ENCODE assay signal across 8 cellular contexts in the genomic region with DNA sequence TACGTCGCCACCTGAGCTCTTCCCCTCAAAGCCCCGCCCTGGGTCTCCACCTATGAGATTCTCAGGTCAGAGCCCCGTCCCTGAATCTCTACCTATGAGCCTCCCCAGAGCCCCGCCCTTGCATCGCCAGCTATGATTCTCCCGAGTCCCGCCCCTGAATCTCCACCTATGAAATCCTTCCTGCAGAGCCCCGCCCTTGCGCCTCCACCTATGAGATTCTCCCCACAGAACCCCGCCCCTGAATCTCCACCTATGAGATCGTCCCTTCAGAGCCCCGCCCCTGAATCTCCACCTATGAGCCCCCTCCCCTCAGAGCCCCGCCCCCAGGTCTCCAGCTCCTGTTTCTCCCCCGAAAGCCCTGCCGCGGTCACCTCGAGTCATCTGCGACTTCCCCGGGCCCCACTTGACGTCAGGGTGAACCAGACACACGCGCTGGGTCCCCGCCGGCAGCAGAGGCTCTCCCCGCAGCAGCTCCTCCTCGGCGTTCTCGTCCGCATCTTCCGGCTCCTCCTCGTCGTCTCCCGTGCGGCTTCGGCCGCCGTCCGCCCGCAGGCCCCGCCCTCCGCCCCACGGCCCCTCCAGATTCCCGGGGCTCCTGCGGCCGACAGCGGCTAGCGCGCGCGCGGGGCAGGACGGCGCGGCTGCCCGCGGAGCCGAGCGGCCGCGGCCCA. TPM values are rescaled to one million over a fixed set of nuclear protein-coding genes. Genes with fewer than 3 reads are reported as not detected.
A peak's percentile ranks its signal among the peaks of the same experiment; 100 is the strongest.
DNase-seq lines count a peak whose midpoint lies in the region; ATAC-seq and TF ChIP-seq lines count a peak whose summit lies in the region.

No MANE protein-coding gene starts in this region.

- peaks cover 0 to 30% of the 10 kb centered on the region in 2 donors for H3K36me3 ChIP-seq in left lung

- peak overlapping the region; percentile 54 to 89 for H3K4me3 ChIP-seq in left lung

- H3K27me3 ChIP-seq in left lung = no peaks in the 10 kb centered on the region

- peaks cover 7 to 20% of the 10 kb centered on the region in 2 donors for H3K4me1 ChIP-seq in left lung

- H3K9me3 ChIP-seq in left lung = no peaks in the 10 kb centered on the region

- peak; percentile 99 for DNase-seq in T-helper 22 cell (ENCODE audit: low read depth)
- peak; percentile 100 for DNase-seq in cerebellar cortex (ENCODE audit: low spot score)
- DNase-seq in left lung = peak; percentile 96 to 98
- DNase-seq in stimulated activated CD4-positive, alpha-beta T cell treated with anti-CD3 and anti-CD28 coated beads, Interleukin-4, amount 100 ng/mL, for 24 hours = peak; percentile 99
- DNase-seq in NCI-H774 (lab: John Stamatoyannopoulos, UW) = no peak
- no peak for DNase-seq in NCI-H187 (lab: John Stamatoyannopoulos, UW)

- no peak for TF ChIP-seq CTCF in left lung (IDR thresholded peaks at IDR 0.05)

- intact Hi-C loops in left lung (cut with DNase I) = no loop called here

- ATAC-seq in GM18870 (IDR thresholded peaks at IDR 0.05; ENCODE audit: unreplicated experiment) = peak; percentile 66
- peak; percentile 50 for ATAC-seq in HG03103 (IDR thresholded peaks at IDR 0.05; ENCODE audit: low read depth, unreplicated experiment)
- peak; percentile 79 for ATAC-seq in left lung

- peak overlapping the region; percentile 90 to 96 for H3K27ac ChIP-seq in left lung

RNA-seq across cellular contexts. Expression of gene GTPBP6, which starts 0.4 kb away (rescaled TPM):
- 10 to 100 TPM; 41.0 to 57.8 TPM for total RNA-seq in left lung

RNA-seq across cellular contexts. Expression of gene PLCXD1, which starts 37.0 kb away (rescaled TPM):
- 10 to 100 TPM; 17.0 to 17.8 TPM for total RNA-seq in left lung

Comparison
In these comparisons a context has a peak if more than half of its experiments do, and no peak if none do; other contexts are left out.
1. DNase-seq: peak in T-helper 22 cell (single experiment), cerebellar cortex (single experiment), left lung (2 of 2) and stimulated activated CD4-positive, alpha-beta T cell treated with anti-CD3 and anti-CD28 coated beads, Interleukin-4, amount 100 ng/mL, for 24 hours (single experiment); none in NCI-H774 (single experiment) and NCI-H187 (0 of 2).
2. Peak in every context shown above with its lines, with median percentiles within 50 percentile points of each other: ATAC-seq.